In genomic region chr3:185943363-185944106, GRCh38 we compare ENCODE assay signal across 1 cellular context.
TF ChIP-seq lines count a peak whose summit lies in the region.

No MANE protein-coding gene starts in this region.

TF ChIP-seq in HepG2, 621 proteins besides CTCF, POLR2A, EP300 and RAD21 (continued from another document and continues in another):
- TF ChIP-seq ZHX2 (IDR thresholded peaks at IDR 0.05; ENCODE audit: low read depth) (no peak), ZHX2 (CRISPR knock-in tag; IDR thresholded peaks at IDR 0.05; ENCODE audit: borderline replicate concordance) (no peak), ZNF430 (CRISPR knock-in tag; IDR thresholded peaks at IDR 0.05) (no peak), AGO2 (optimal IDR thresholded peaks at IDR 0.05; ENCODE audit: low read depth, low read length) (no peak), ZBED4 (CRISPR knock-in tag; IDR thresholded peaks at IDR 0.05; ENCODE audit: borderline replicate concordance) (no peak), TEAD2 (CRISPR knock-in tag; IDR thresholded peaks at IDR 0.05) (no peak), ZMYM3 (CRISPR knock-in tag; IDR thresholded peaks at IDR 0.05) (peak; percentile 73; the same call in 1 of the 2 replicates), ZFP62 (CRISPR knock-in tag; IDR thresholded peaks at IDR 0.05) (no peak), ZNF225 (CRISPR knock-in tag; IDR thresholded peaks at IDR 0.05) (no peak), NFIC (IDR thresholded peaks at IDR 0.05; ENCODE audit: low read length) (no peak), ZKSCAN8 (CRISPR knock-in tag; IDR thresholded peaks at IDR 0.05; ENCODE audit: borderline replicate concordance) (peak; percentile 65; the same call in 1 of the 2 replicates), FOSL1 (CRISPR knock-in tag; IDR thresholded peaks at IDR 0.05; ENCODE audit: borderline replicate concordance) (no peak), ATF2 (CRISPR knock-in tag; IDR thresholded peaks at IDR 0.05) (0 out of 2 replicates have a peak, but pooled peaks have one; percentile 52), FOXC1 (CRISPR knock-in tag; IDR thresholded peaks at IDR 0.05; ENCODE audit: borderline replicate concordance) (no peak), KDM5B (CRISPR knock-in tag; IDR thresholded peaks at IDR 0.05; ENCODE audit: borderline replicate concordance) (no peak), SALL2 (CRISPR knock-in tag; IDR thresholded peaks at IDR 0.05) (no peak), SP1 (IDR thresholded peaks at IDR 0.05) (no peak), SP1 (CRISPR knock-in tag; IDR thresholded peaks at IDR 0.05) (no peak), ZNF251 (CRISPR knock-in tag; IDR thresholded peaks at IDR 0.05) (no peak), ZNF672 (CRISPR knock-in tag; IDR thresholded peaks at IDR 0.05) (no peak), SP4 (CRISPR knock-in tag; IDR thresholded peaks at IDR 0.05) (0 out of 2 replicates have a peak, but pooled peaks have one; percentile 29), FOXP4 (CRISPR knock-in tag; IDR thresholded peaks at IDR 0.05) (peak; percentile 59; the same call in 1 of the 2 replicates), DNMT1 (CRISPR knock-in tag; IDR thresholded peaks at IDR 0.05) (no peak), HHEX (CRISPR knock-in tag; IDR thresholded peaks at IDR 0.05) (no peak), ZBTB1 (CRISPR knock-in tag; IDR thresholded peaks at IDR 0.05; ENCODE audit: borderline replicate concordance) (no peak), ZNF3 (CRISPR knock-in tag; IDR thresholded peaks at IDR 0.05) (no peak), ZNF570 (CRISPR knock-in tag; IDR thresholded peaks at IDR 0.05; ENCODE audit: borderline replicate concordance) (no peak), HCFC1 (IDR thresholded peaks at IDR 0.05; ENCODE audit: low read depth, low read length) (no peak), CENPBD1 (CRISPR knock-in tag; IDR thresholded peaks at IDR 0.05; ENCODE audit: borderline replicate concordance, low read depth) (no peak), ZNF256 (CRISPR knock-in tag; conservative IDR thresholded peaks at IDR 0.05) (no peak), AHDC1 (CRISPR knock-in tag; IDR thresholded peaks at IDR 0.05; ENCODE audit: borderline replicate concordance) (peak; percentile 22; the same call in 1 of the 2 replicates), SMAD3 (CRISPR knock-in tag; IDR thresholded peaks at IDR 0.05) (peak; percentile 76; the same call in 1 of the 2 replicates), CEBPB (IDR thresholded peaks at IDR 0.05; ENCODE audit: borderline replicate concordance, low read depth, low read length) (peak; percentile 93), FOXA3 (CRISPR knock-in tag; IDR thresholded peaks at IDR 0.05) (peak; percentile 62), MTA1 (CRISPR knock-in tag; IDR thresholded peaks at IDR 0.05; ENCODE audit: borderline replicate concordance) (no peak), XRCC5 (optimal IDR thresholded peaks at IDR 0.05; ENCODE audit: low read length) (peak; percentile 84), ZNF292 (CRISPR knock-in tag; IDR thresholded peaks at IDR 0.05; ENCODE audit: borderline replicate concordance, low read depth) (peak; percentile 96; the same call in 1 of the 2 replicates), RXRB (CRISPR knock-in tag; IDR thresholded peaks at IDR 0.05; ENCODE audit: borderline replicate concordance) (peak; percentile 67; the same call in 1 of the 2 replicates), E2F1 (CRISPR knock-in tag; IDR thresholded peaks at IDR 0.05) (no peak), SOX13 (IDR thresholded peaks at IDR 0.05) (no peak), SOX13 (CRISPR knock-in tag; conservative IDR thresholded peaks at IDR 0.05 in 1 of 2, IDR thresholded peaks at IDR 0.05 in 1 of 2) (peak in 1 of 2 experiments; percentile 32; a peak in 1 of 4 replicates), ZNF230 (CRISPR knock-in tag; IDR thresholded peaks at IDR 0.05) (no peak), PTBP1 (IDR thresholded peaks at IDR 0.05; ENCODE audit: low read depth, low read length, poor library complexity, severe bottlenecking) (no peak), KMT2B (CRISPR knock-in tag; IDR thresholded peaks at IDR 0.05) (peak; percentile 51; the same call in 1 of the 2 replicates), AHR (CRISPR knock-in tag; IDR thresholded peaks at IDR 0.05) (peak; percentile 81; the same call in 1 of the 2 replicates), NFKB2 (CRISPR knock-in tag; IDR thresholded peaks at IDR 0.05; ENCODE audit: borderline replicate concordance) (peak; percentile 34; the same call in 1 of the 2 replicates)
